ENCODE assay signal across 8 cellular contexts in genomic region chr10:63464402-63465292, GRCh38. TPM values are rescaled to one million over a fixed set of nuclear protein-coding genes. Genes with fewer than 3 reads are reported as not detected.
DNase-seq lines count a peak whose midpoint lies in the region; ATAC-seq and TF ChIP-seq lines count a peak whose summit lies in the region.

No MANE protein-coding gene starts in this region.

- H3K4me1 ChIP-seq in ascending aorta (peaks cover 0 to 17% of the 10 kb centered on the region in 2 donors), iPS DF 6.9 (ENCODE audit: control insufficient read depth, insufficient read depth, low read length) (peaks cover 2% of the 10 kb centered on the region; the same call in 1 of the 2 replicates)

- WGBS in iPS DF 6.9 (ENCODE audit: insufficient coverage, insufficient read length) = no CpG with 5 or more reads among the region's 35 CpGs

- no peaks in the 10 kb centered on the region for H3K27me3 ChIP-seq in ascending aorta
- no peaks in the 10 kb centered on the region for H3K27me3 ChIP-seq in iPS DF 6.9 (ENCODE audit: control insufficient read depth, insufficient read depth, low read length)

- H3K27ac ChIP-seq in ascending aorta = peak overlapping the region; percentile 88 to 99
- no peak overlapping the region for H3K27ac ChIP-seq in iPS DF 6.9 (ENCODE audit: low read length)

- TF ChIP-seq CTCF in ascending aorta (IDR thresholded peaks at IDR 0.05) = no peak

- no peak for DNase-seq in activated CD4-positive, CD25-positive, alpha-beta regulatory T cell treated with anti-CD3 and anti-CD28 coated beads, Interleukin-2, amount 50 U/mL, for 72 hours
- DNase-seq in NCI-H1105 (lab: John Stamatoyannopoulos, UW) (peak; percentile 41), ascending aorta (ENCODE audit: low spot score in 2 of 2) (no peak), iPS DF 6.9 (ENCODE audit: low read depth, low spot score) (no peak), OCI-M2 (lab: John Stamatoyannopoulos, UW; ENCODE audit: unreplicated experiment) (no peak)
- peak; percentile 3 for DNase-seq in stimulated activated CD8-positive, alpha-beta memory T cell treated with anti-CD3 and anti-CD28 coated beads, Interleukin-7, amount 100 ng/mL, for 24 hours (ENCODE audit: low read depth)

- peak; percentile 39 to 46 for ATAC-seq in activated CD4-positive, CD25-positive, alpha-beta regulatory T cell treated with anti-CD3 and anti-CD28 coated beads, Interleukin-2, amount 50 U/mL, for 24 hours
- ATAC-seq in HG02588 (IDR thresholded peaks at IDR 0.05; ENCODE audit: unreplicated experiment) = peak; percentile 51

- H3K9me3 ChIP-seq in ascending aorta = no peaks in the 10 kb centered on the region
- no peaks in the 10 kb centered on the region for H3K9me3 ChIP-seq in iPS DF 6.9 (ENCODE audit: control insufficient read depth, insufficient read depth, low read length)

- intact Hi-C loops in ascending aorta (cut with DNase I) = loop anchor here (2.0 to 5.0 kb wide), 7 partner anchors 56 to 333 kb away; partner anchors contain the start of gene REEP3

- H3K36me3 ChIP-seq in ascending aorta = no peaks in the 10 kb centered on the region
- H3K36me3 ChIP-seq in iPS DF 6.9 (ENCODE audit: control insufficient read depth, insufficient read depth, low read length) = no peaks in the 10 kb centered on the region

- H3K4me3 ChIP-seq in ascending aorta (peak overlapping the region; percentile 88 to 100), iPS DF 6.9 (ENCODE audit: low read length) (peak overlapping the region; percentile 55)

RNA-seq across cellular contexts. Expression of gene JMJD1C, which starts 1.1 kb away (rescaled TPM):
- 65.0 TPM for total RNA-seq in ascending aorta

RNA-seq across cellular contexts. Expression of gene REEP3, which starts 56.6 kb away (rescaled TPM):
- total RNA-seq in ascending aorta = 41.1 TPM

Comparison
In these comparisons a context has a peak if more than half of its experiments do, and no peak if none do; other contexts are left out.
1. DNase-seq: peak in NCI-H1105 (single experiment) and stimulated activated CD8-positive, alpha-beta memory T cell treated with anti-CD3 and anti-CD28 coated beads, Interleukin-7, amount 100 ng/mL, for 24 hours (single experiment); none in activated CD4-positive, CD25-positive, alpha-beta regulatory T cell treated with anti-CD3 and anti-CD28 coated beads, Interleukin-2, amount 50 U/mL, for 72 hours (single experiment), ascending aorta (0 of 2), iPS DF 6.9 (single experiment) and OCI-M2 (single experiment).